In the genomic region with DNA sequence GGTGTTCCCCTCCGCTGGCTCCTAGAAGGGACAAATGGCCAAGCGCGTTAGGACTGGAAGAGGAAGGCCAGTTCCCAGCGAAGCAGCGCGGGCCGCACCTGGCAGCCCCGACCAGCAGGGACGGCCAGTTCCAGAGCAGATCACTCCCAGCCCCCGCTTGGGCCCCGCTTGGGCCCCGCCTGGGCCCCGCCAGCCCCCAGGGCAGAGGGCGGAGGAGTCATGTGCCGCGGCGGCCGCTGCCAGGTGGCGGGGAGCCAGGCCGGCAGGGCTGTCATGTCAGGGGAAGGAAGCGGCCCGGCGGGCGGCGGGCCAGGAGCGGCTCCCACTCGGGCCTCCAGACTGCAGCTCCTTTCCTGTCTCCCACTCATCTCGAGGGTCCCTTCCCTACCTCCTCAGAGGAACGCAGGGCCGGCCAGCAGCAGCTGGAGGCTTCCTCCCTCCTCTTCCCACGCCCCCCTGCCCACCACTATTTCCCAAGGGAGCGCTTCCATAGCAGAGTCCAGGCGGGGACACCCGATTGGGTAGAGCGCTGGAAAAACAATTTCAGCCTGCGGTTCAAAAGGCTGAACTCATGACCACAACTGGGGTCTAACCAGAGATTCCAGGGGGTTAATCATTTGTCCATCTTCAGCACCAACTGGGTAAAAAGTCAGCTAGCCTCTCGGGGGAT, we compare ENCODE assay signal across 8 cellular contexts. TPM values are rescaled to one million over a fixed set of nuclear protein-coding genes. Genes with fewer than 3 reads are reported as not detected.
DNase-seq lines count a peak whose midpoint lies in the region; ATAC-seq and TF ChIP-seq lines count a peak whose summit lies in the region.

No MANE protein-coding gene starts in this region.

- no peaks in the 10 kb centered on the region for H3K4me1 Mint-ChIP-seq in effector memory CD8-positive, alpha-beta T cell (ENCODE audit: low read depth in 2 of 2)

- WGBS in right lobe of liver (ENCODE audit: insufficient coverage, low coverage, low lambda C conversion rate, missing lambda C conversion rate) = 5% methylated on average over 16 of the region's 37 CpGs

- no peaks in the 10 kb centered on the region for H3K27me3 ChIP-seq in right lobe of liver
- no peaks in the 10 kb centered on the region for H3K27me3 ChIP-seq in tibial artery

- H3K36me3 ChIP-seq in right lobe of liver (no peaks in the 10 kb centered on the region), tibial artery (no peaks in the 10 kb centered on the region)

- H3K4me3 ChIP-seq in right lobe of liver = peak overlapping the region; percentile 26 to 49 (median 38)
- H3K4me3 ChIP-seq in tibial artery = peak overlapping the region; percentile 38 to 54

- H3K27ac ChIP-seq in right lobe of liver (peak overlapping the region; percentile 45 to 88 (median 73)), tibial artery (peak overlapping the region; percentile 80)

- peak; percentile 36 for TF ChIP-seq POLR2A in right lobe of liver (IDR thresholded peaks at IDR 0.05)

- H3K9me3 Mint-ChIP-seq in effector memory CD8-positive, alpha-beta T cell = no peaks in the 10 kb centered on the region

- peak; percentile 30 for DNase-seq in NCI-H2029 treated with DMSO at 0.1 percent for 48 hours (lab: John Stamatoyannopoulos, UW)
- DNase-seq in dermis blood vessel endothelial cell = peak; percentile 95
- peak; percentile 89 to 95 (median 91) for DNase-seq in right lobe of liver
- DNase-seq in tibial artery = peak; percentile 83 to 92
- no peak for DNase-seq in OCI-M2 (lab: John Stamatoyannopoulos, UW; ENCODE audit: unreplicated experiment)
- DNase-seq in effector memory CD8-positive, alpha-beta T cell = no peak

- intact Hi-C loops in right lobe of liver (cut with DNase I) = no loop called here
- intact Hi-C loops in tibial artery (cut with DNase I; ENCODE audit: low total_unique reads) = loop anchor here (2.0 kb wide), 1 partner anchor 17 kb away; a partner anchor contains a TSS

- peaks cover 37 to 59% of the 10 kb centered on the region in 2 donors for H3K27me3 Mint-ChIP-seq in effector memory CD8-positive, alpha-beta T cell

- H3K4me1 ChIP-seq in right lobe of liver (peaks cover 0 to 32% (median 14%) of the 10 kb centered on the region in 4 donors), tibial artery (peaks cover 0 to 39% (median 36%) of the 10 kb centered on the region in 4 donors)

- no peaks in the 10 kb centered on the region for H3K9me3 ChIP-seq in right lobe of liver
- no peaks in the 10 kb centered on the region for H3K9me3 ChIP-seq in tibial artery

- ATAC-seq in GM19467 (IDR thresholded peaks at IDR 0.05; ENCODE audit: unreplicated experiment) (peak; percentile 68), right lobe of liver (peak; percentile 92 to 97 (median 94)), HG03097 (IDR thresholded peaks at IDR 0.05; ENCODE audit: low FRiP score, unreplicated experiment) (no peak)
- no peak for ATAC-seq in effector memory CD8-positive, alpha-beta T cell (replicated peaks)

- no peak overlapping the region for H3K27ac Mint-ChIP-seq in effector memory CD8-positive, alpha-beta T cell

- no peak overlapping the region for H3K4me3 Mint-ChIP-seq in effector memory CD8-positive, alpha-beta T cell

- H3K36me3 Mint-ChIP-seq in effector memory CD8-positive, alpha-beta T cell (ENCODE audit: insufficient read depth) = no peaks in the 10 kb centered on the region

- TF ChIP-seq CTCF in right lobe of liver (IDR thresholded peaks at IDR 0.05) = no peak
- peak in 1 of 2 experiments; percentile 17 for TF ChIP-seq CTCF in tibial artery (IDR thresholded peaks at IDR 0.05)

RNA-seq across cellular contexts. Expression of a gene that starts 16.5 kb away (rescaled TPM):
- total RNA-seq in dermis blood vessel endothelial cell (21.1 and 23.1 TPM in 2 replicates), right lobe of liver (1 to 10 TPM; 2.6 to 6.9 (median 3.4) TPM)

Comparison
In these comparisons a context has a peak if more than half of its experiments do, and no peak if none do; other contexts are left out.
1. ATAC-seq: peak in GM19467 (single experiment) and right lobe of liver (4 of 4); none in HG03097 (single experiment) and effector memory CD8-positive, alpha-beta T cell (single experiment).
2. DNase-seq: peak in NCI-H2029 treated with DMSO at 0.1 percent for 48 hours (single experiment), dermis blood vessel endothelial cell (single experiment), right lobe of liver (3 of 3) and tibial artery (2 of 2); none in OCI-M2 (single experiment) and effector memory CD8-positive, alpha-beta T cell (0 of 3).